Comparison of ENCODE assay signal across 8 cellular contexts in genomic region chr14:44897844-44898151, GRCh38.
DNase-seq lines count a peak whose midpoint lies in the region; ATAC-seq and TF ChIP-seq lines count a peak whose summit lies in the region.

No MANE protein-coding gene starts in this region.

- peaks cover 8 to 18% of the 10 kb centered on the region in 2 donors for H3K4me1 Mint-ChIP-seq in natural killer cell treated with Interleukin-12 subunit alpha and Interleukin-12 subunit beta and Interleukin-15 and Interleukin-18, amount 100 ng/mL, for 72 hours (ENCODE audit: low read depth in 2 of 2)

- H3K4me1 ChIP-seq in KMS-11 (ENCODE audit: low read depth, poor library complexity, severe bottlenecking) = peaks cover 14% of the 10 kb centered on the region

- peak overlapping the region; percentile 83 for H3K27ac ChIP-seq in C4-2B
- H3K27ac ChIP-seq in KMS-11 = peak overlapping the region; percentile 76
- H3K27ac ChIP-seq in coronary artery = peak overlapping the region; percentile 98 to 100

- H4K20me1 ChIP-seq in KMS-11 (ENCODE audit: insufficient read depth) = no peaks in the 10 kb centered on the region

- H3K4me2 ChIP-seq in KMS-11 = peak overlapping the region; percentile 60

- no peak for DNase-seq in coronary artery (ENCODE audit: low spot score)
- DNase-seq in natural killer cell treated with Interleukin-12 subunit alpha and Interleukin-12 subunit beta and Interleukin-15 and Interleukin-18, amount 100 ng/mL, for 72 hours (ENCODE audit: low spot score) = no peak
- DNase-seq in COLO668 (lab: John Stamatoyannopoulos, UW; ENCODE audit: unreplicated experiment) = no peak

- peak overlapping the region; percentile 69 for H3K9ac ChIP-seq in KMS-11

- no peaks in the 10 kb centered on the region for H3K27me3 ChIP-seq in KMS-11 (ENCODE audit: insufficient read depth, low read depth)

- no peaks in the 10 kb centered on the region for H3K79me2 ChIP-seq in KMS-11 (ENCODE audit: insufficient read depth, low read depth)

- H3K36me3 ChIP-seq in KMS-11 (ENCODE audit: insufficient read depth) = no peaks in the 10 kb centered on the region

- no peaks in the 10 kb centered on the region for H3K36me3 Mint-ChIP-seq in natural killer cell treated with Interleukin-12 subunit alpha and Interleukin-12 subunit beta and Interleukin-15 and Interleukin-18, amount 100 ng/mL, for 72 hours

- H3K4me3 ChIP-seq in KMS-11 (IDR thresholded peaks at IDR 0.05; ENCODE audit: insufficient read depth, low read depth, low read length) (no peak overlapping the region), coronary artery (peak overlapping the region; percentile 85)

- no peak for ATAC-seq in natural killer cell treated with Interleukin-12 subunit alpha and Interleukin-12 subunit beta and Interleukin-15 and Interleukin-18, amount 100 ng/mL, for 72 hours
- ATAC-seq in GM19455 (IDR thresholded peaks at IDR 0.05; ENCODE audit: unreplicated experiment) = no peak
- ATAC-seq in esophagus mucosa = no peak
- no peak for ATAC-seq in HG03460 (IDR thresholded peaks at IDR 0.05; ENCODE audit: unreplicated experiment)

- peak overlapping the region; percentile 82 for H3K4me3 Mint-ChIP-seq in natural killer cell treated with Interleukin-12 subunit alpha and Interleukin-12 subunit beta and Interleukin-15 and Interleukin-18, amount 100 ng/mL, for 72 hours

- no peaks in the 10 kb centered on the region for H3K9me3 Mint-ChIP-seq in natural killer cell treated with Interleukin-12 subunit alpha and Interleukin-12 subunit beta and Interleukin-15 and Interleukin-18, amount 100 ng/mL, for 72 hours

- no peaks in the 10 kb centered on the region for H3K27me3 Mint-ChIP-seq in natural killer cell treated with Interleukin-12 subunit alpha and Interleukin-12 subunit beta and Interleukin-15 and Interleukin-18, amount 100 ng/mL, for 72 hours

- H3K27ac Mint-ChIP-seq in natural killer cell treated with Interleukin-12 subunit alpha and Interleukin-12 subunit beta and Interleukin-15 and Interleukin-18, amount 100 ng/mL, for 72 hours = peak overlapping the region; percentile 50 to 84

- no peak for TF ChIP-seq CTCF in C4-2B (conservative IDR thresholded peaks at IDR 0.05)
- no peak for TF ChIP-seq CTCF in KMS-11 (conservative IDR thresholded peaks at IDR 0.05; ENCODE audit: low read depth, low read length)
- TF ChIP-seq CTCF in coronary artery (IDR thresholded peaks at IDR 0.05) = no peak

- peak overlapping the region; percentile 87 for H2AFZ ChIP-seq in KMS-11 (ENCODE audit: low read depth)
